8 cellular contexts compared by ENCODE assay signal in genomic region chrX:2696698-2697215, GRCh38. TPM values are rescaled to one million over a fixed set of nuclear protein-coding genes. Genes with fewer than 3 reads are reported as not detected.
A peak's percentile ranks its signal among the peaks of the same experiment; 100 is the strongest.
DNase-seq lines count a peak whose midpoint lies in the region; ATAC-seq and TF ChIP-seq lines count a peak whose summit lies in the region.

No MANE protein-coding gene starts in this region.

- H3K4me3 ChIP-seq in smooth muscle cell: no peak overlapping the region

- H3K9me3 ChIP-seq in smooth muscle cell (replicated peaks; ENCODE audit: low read depth): no peaks in the 10 kb centered on the region

- H2AFZ ChIP-seq in smooth muscle cell (ENCODE audit: low read depth): no peak overlapping the region

- peaks cover 89% of the 10 kb centered on the region for H4K20me1 ChIP-seq in smooth muscle cell (ENCODE audit: low read depth)

- peak; percentile 46 for DNase-seq in 8988T
- DNase-seq in activated CD4-positive, alpha-beta T cell treated with anti-CD3 and anti-CD28 coated beads, Interleukin-2, amount 10 ng/mL, durations not matched to agents 24 days and 14 days: peak; percentile 89
- peak; percentile 89 for DNase-seq in fibroblast of peridontal ligament (ENCODE audit: extremely low read depth)
- no peak for DNase-seq in smooth muscle cell (lab: John Stamatoyannopoulos, UW; ENCODE audit: unreplicated experiment)
- no peak for DNase-seq in stimulated activated naive CD4-positive, alpha-beta T cell treated with Interleukin-2 at 50 U/mL for 16 hours (lab: John Stamatoyannopoulos, UW)
- no peak for DNase-seq in occipital lobe (lab: John Stamatoyannopoulos, UW)

- H3K9ac ChIP-seq in smooth muscle cell (ENCODE audit: low read depth): peak overlapping the region; percentile 63

- peaks cover 90% of the 10 kb centered on the region for H3K36me3 Mint-ChIP-seq in activated CD4-positive, alpha-beta T cell treated with anti-CD3 and anti-CD28 coated beads, Interleukin-2, amount 10 ng/mL, durations not matched to agents 24 days and 14 days (ENCODE audit: low read depth)

- no peaks in the 10 kb centered on the region for H3K27me3 Mint-ChIP-seq in activated CD4-positive, alpha-beta T cell treated with anti-CD3 and anti-CD28 coated beads, Interleukin-2, amount 10 ng/mL, durations not matched to agents 24 days and 14 days

- no peaks in the 10 kb centered on the region for H3K27me3 ChIP-seq in smooth muscle cell (ENCODE audit: low read depth)

- intact Hi-C loops in activated CD4-positive, alpha-beta T cell treated with anti-CD3 and anti-CD28 coated beads, Interleukin-2, amount 10 ng/mL, durations not matched to agents 24 days and 14 days (cut with micrococcal nuclease): loop anchor here (1.0 to 10.0 kb wide), 6 partner anchors 14 to 1244 kb away; partner anchors contain the start of gene ASMTL

- no peak for TF ChIP-seq CTCF in smooth muscle cell (IDR thresholded peaks at IDR 0.05; ENCODE audit: borderline replicate concordance, insufficient read depth, poor library complexity, severe bottlenecking)

- H3K79me2 ChIP-seq in smooth muscle cell (ENCODE audit: low read depth): peaks cover 93% of the 10 kb centered on the region

- peaks cover 29% of the 10 kb centered on the region for H3K4me1 ChIP-seq in smooth muscle cell (ENCODE audit: low read depth)

- WGBS in smooth muscle cell (ENCODE audit: low lambda C conversion rate): 31% methylated on average over 8 of the region's 8 CpGs

- H3K27ac Mint-ChIP-seq in activated CD4-positive, alpha-beta T cell treated with anti-CD3 and anti-CD28 coated beads, Interleukin-2, amount 10 ng/mL, durations not matched to agents 24 days and 14 days: peak overlapping the region; percentile 98

- H3K36me3 ChIP-seq in smooth muscle cell (ENCODE audit: low read depth): no peaks in the 10 kb centered on the region

- peak; percentile 94 for ATAC-seq in GM18907 (IDR thresholded peaks at IDR 0.05; ENCODE audit: unreplicated experiment)
- peak; percentile 83 for ATAC-seq in HG03103 (IDR thresholded peaks at IDR 0.05; ENCODE audit: low read depth, unreplicated experiment)

- peak overlapping the region; percentile 38 for H3K4me2 ChIP-seq in smooth muscle cell

- peak overlapping the region; percentile 92 for H3K27ac ChIP-seq in smooth muscle cell (ENCODE audit: low read depth)

- peaks cover 11% of the 10 kb centered on the region for H3K9me3 Mint-ChIP-seq in activated CD4-positive, alpha-beta T cell treated with anti-CD3 and anti-CD28 coated beads, Interleukin-2, amount 10 ng/mL, durations not matched to agents 24 days and 14 days

- peak overlapping the region; percentile 95 for H3K4me3 Mint-ChIP-seq in activated CD4-positive, alpha-beta T cell treated with anti-CD3 and anti-CD28 coated beads, Interleukin-2, amount 10 ng/mL, durations not matched to agents 24 days and 14 days

- peaks cover 84% of the 10 kb centered on the region for H3K4me1 Mint-ChIP-seq in activated CD4-positive, alpha-beta T cell treated with anti-CD3 and anti-CD28 coated beads, Interleukin-2, amount 10 ng/mL, durations not matched to agents 24 days and 14 days

- peaks cover 34% of the 10 kb centered on the region for H3F3A ChIP-seq in smooth muscle cell (ENCODE audit: low read depth)

RNA-seq across cellular contexts. Expression of gene CD99, which starts 5.7 kb away (rescaled TPM):
- total RNA-seq in activated CD4-positive, alpha-beta T cell treated with anti-CD3 and anti-CD28 coated beads, Interleukin-2, amount 10 ng/mL, durations not matched to agents 24 days and 14 days: 361 and 371 TPM in 2 replicates
- total RNA-seq in smooth muscle cell: 647 and 726 TPM in 2 replicates
- polyA plus RNA-seq in smooth muscle cell: 1,194 and 1,373 TPM in 2 replicates
- 7.2 TPM for total RNA-seq in occipital lobe

RNA-seq across cellular contexts. Expression of gene XG, which starts 55.1 kb away (rescaled TPM):
- total RNA-seq in activated CD4-positive, alpha-beta T cell treated with anti-CD3 and anti-CD28 coated beads, Interleukin-2, amount 10 ng/mL, durations not matched to agents 24 days and 14 days: not detected in 2 replicates
- total RNA-seq in smooth muscle cell (1.1 and 2.6 TPM in 2 replicates), occipital lobe (not detected)
- polyA plus RNA-seq in smooth muscle cell: 1.3 and 3.6 TPM in 2 replicates

Comparison
In these comparisons a context has a peak if more than half of its experiments do, and no peak if none do; other contexts are left out.
1. DNase-seq: peak in 8988T (single experiment), activated CD4-positive, alpha-beta T cell treated with anti-CD3 and anti-CD28 coated beads, Interleukin-2, amount 10 ng/mL, durations not matched to agents 24 days and 14 days (single experiment) and fibroblast of peridontal ligament (single experiment); none in smooth muscle cell (single experiment), stimulated activated naive CD4-positive, alpha-beta T cell treated with Interleukin-2 at 50 U/mL for 16 hours (single experiment) and occipital lobe (single experiment).
2. RNA of gene CD99, which starts 5.7 kb away (total RNA-seq): 647 to 726 TPM in smooth muscle cell and 361 to 371 TPM in activated CD4-positive, alpha-beta T cell treated with anti-CD3 and anti-CD28 coated beads, Interleukin-2, amount 10 ng/mL, durations not matched to agents 24 days and 14 days; 7.2 TPM in occipital lobe (single experiment); every median in the first group is over 10 times any median in the second.